Comparison of ENCODE assay signal across 26 cellular contexts in genomic region chr14:81459421-81459820, GRCh38. TPM values are rescaled to one million over a fixed set of nuclear protein-coding genes. Genes with fewer than 3 reads are reported as not detected.
DNase-seq lines count a peak whose midpoint lies in the region; ATAC-seq, FAIRE-seq and TF ChIP-seq lines count a peak whose summit lies in the region.
"Had no signal": no experiment of that assay in that cellular context is flagged by ENCODE, and none has a peak within 500 bp of the region (broad histone marks: within the 10 kb centered on the region; RNA-seq: fewer than 3 reads in every experiment).

No MANE protein-coding gene starts in this region.

- H2BK20ac ChIP-seq in IMR-90 (ENCODE audit: low read depth, low read length), result no peak overlapping the region

- H3K79me2 ChIP-seq in K562 (ENCODE audit: control insufficient read depth, insufficient read depth, low read length) (no peaks in the 10 kb centered on the region), HepG2 (ENCODE audit: insufficient read depth, low read length) (no peaks in the 10 kb centered on the region)

- POLR2A ChIA-PET in IMR-90 (lab: Charles Lee; ENCODE audit: unreplicated experiment) (no interaction called here), K562 (lab: Yijun Ruan, JAX) (interaction anchor here (0.9 kb wide), 1 partner anchor 238 kb away, joined by 4 read pairs; the partner anchor contains the start of gene GTF2A1), HepG2 (lab: Yijun Ruan, JAX) (interaction anchor here (1.6 to 1.9 kb wide), 2 partner anchors 239 to 240 kb away, joined by 4 to 5 read pairs; partner anchors contain the start of gene GTF2A1)

- ATAC-seq in IMR-90 (ENCODE audit: low read depth) (no peak), K562 (peak; percentile 28), HepG2 (peak; percentile 68), sciatic nerve (peak; percentile 9), esophagus mucosa (no peak), left lobe of liver (no peak), GM21717 (IDR thresholded peaks at IDR 0.05; ENCODE audit: unreplicated experiment) (no peak)
- ATAC-seq: left colon, Panc1 had no signal

- BruUV-seq in IMR-90 (replicated peaks; lab: Mats Ljungman, UMichigan) (no TSS peak), K562 (replicated peaks; lab: Mats Ljungman, UMichigan) (no TSS peak), HepG2 (replicated peaks; lab: Mats Ljungman, UMichigan) (no TSS peak)

- intact Hi-C loops in IMR-90 (cut with micrococcal nuclease) (no loop called here), K562 (cut with micrococcal nuclease) (no loop called here), HepG2 (cut with micrococcal nuclease; ENCODE audit: unreplicated experiment) (no loop called here), sciatic nerve (cut with DNase I) (no loop called here), esophagus squamous epithelium (cut with DNase I) (no loop called here)

- H3K23ac ChIP-seq in IMR-90 (ENCODE audit: low read depth, low read length), result 0 out of 2 replicates have a peak overlapping the region, but pooled peaks have one; percentile 20

- no peak overlapping the region for H2BK5ac ChIP-seq in IMR-90 (ENCODE audit: low read depth, low read length, poor library complexity, severe bottlenecking)

- H3K27ac ChIP-seq in IMR-90 (ENCODE audit: insufficient read depth, low read length) (no peak overlapping the region), K562 (ENCODE audit: extremely low read depth, low read depth, low read length) (no peak overlapping the region), HepG2 (ENCODE audit: extremely low read length, insufficient read depth, low read length) (no peak overlapping the region), esophagus squamous epithelium (peak overlapping the region in 1 of 4 donors; percentile 9)
- H3K27ac ChIP-seq: transverse colon had no signal

- in situ Hi-C loops in IMR-90 (cut with MboI; ENCODE audit: low sequenced_read_pairs), result no loop called here
- in situ Hi-C loops in K562 (cut with MboI), result loop anchor here (25.0 kb wide), 1 partner anchor 472 kb away; no protein-coding TSS in a partner anchor
- in situ Hi-C loops in HepG2 (cut with HindIII; ENCODE audit: extremely low pct_ligation_motif_present, low pct_unique_long_range_greater_than_20kb), result no loop called here

- dilution Hi-C loops in IMR-90 (cut with HindIII; ENCODE audit: low sequenced_read_pairs, unreplicated experiment), result no loop called here

- no peak overlapping the region for H4K91ac ChIP-seq in IMR-90 (ENCODE audit: insufficient read depth, low read depth, low read length)

- H2BK15ac ChIP-seq in IMR-90 (ENCODE audit: low read depth, low read length), result no peak overlapping the region

- CTCF ChIA-PET in IMR-90 (lab: Yijun Ruan, JAX) (no interaction called here), K562 (lab: Yijun Ruan, JAX; ENCODE audit: low intra/inter-chr PET ratio) (no interaction called here), HepG2 (lab: Yijun Ruan, JAX; ENCODE audit: low intra/inter-chr PET ratio, low total read pairs) (no interaction called here)

- H4K8ac ChIP-seq in IMR-90 (ENCODE audit: low read depth in 2 of 2, low read length in 2 of 2), result no peak overlapping the region

- no peak overlapping the region for H2AK9ac ChIP-seq in IMR-90 (replicated peaks; ENCODE audit: low read depth, low read length, poor library complexity)

- no peak overlapping the region for H3K4me2 ChIP-seq in IMR-90 (ENCODE audit: low read depth, low read length)
- no peak overlapping the region for H3K4me2 ChIP-seq in K562 (ENCODE audit: insufficient read depth, low read length)
- H3K4me2 ChIP-seq in HepG2 (ENCODE audit: low read depth, low read length), result peak overlapping the region; percentile 61

- H3K4ac ChIP-seq in IMR-90 (ENCODE audit: low read depth, low read length), result no peak overlapping the region

- no peak overlapping the region for H2AK5ac ChIP-seq in IMR-90 (ENCODE audit: low read depth, low read length)

- TF ChIP-seq RAD21 in IMR-90 (IDR thresholded peaks at IDR 0.05; ENCODE audit: low read length), result no peak
- no peak for TF ChIP-seq RAD21 in K562 (CRISPR knock-in tag; conservative IDR thresholded peaks at IDR 0.05 in 1 of 2, IDR thresholded peaks at IDR 0.05 in 1 of 2)
- no peak for TF ChIP-seq RAD21 in HepG2 (CRISPR knock-in tag; IDR thresholded peaks at IDR 0.05)

- H3K79me1 ChIP-seq in IMR-90 (ENCODE audit: low read depth in 1 of 2, low read length in 2 of 2), result no peaks in the 10 kb centered on the region

- H3K56ac ChIP-seq in IMR-90 (ENCODE audit: extremely low read depth, insufficient read depth, low read length), result no peak overlapping the region

- no peak overlapping the region for H3K18ac ChIP-seq in IMR-90 (ENCODE audit: low read depth, low read length)

- H2BK120ac ChIP-seq in IMR-90 (ENCODE audit: low read depth, low read length), result no peak overlapping the region

- H3K9me1 ChIP-seq in IMR-90 (ENCODE audit: insufficient read depth, low read length) (no peaks in the 10 kb centered on the region), K562 (ENCODE audit: control insufficient read depth, insufficient read depth, low read length) (no peaks in the 10 kb centered on the region)

- H2AFZ ChIP-seq in IMR-90 (replicated peaks; ENCODE audit: low read length, poor library complexity) (peak overlapping the region; percentile 37), K562 (ENCODE audit: low read depth, low read length) (peak overlapping the region; percentile 82), HepG2 (ENCODE audit: low read length) (peak overlapping the region; percentile 90)

- DNase-seq in IMR-90 (no peak), K562 (ENCODE audit: extremely low read depth in 1 of 4, low spot score in 3 of 4) (no peak), HepG2 (ENCODE audit: low spot score) (no peak), sciatic nerve (ENCODE audit: low spot score) (no peak), esophagus squamous epithelium (lab: John Stamatoyannopoulos, UW) (no peak), left lobe of liver (ENCODE audit: low spot score) (no peak)
- DNase-seq: activated CD4-positive, alpha-beta memory T cell treated with anti-CD3 and anti-CD28 coated beads, Interleukin-2, amount 10 ng/mL, durations not matched to agents 7 days and 5 days; activated CD4-positive, alpha-beta T cell treated with anti-CD3 and anti-CD28 coated beads for 1 hour; activated CD8-positive, alpha-beta memory T cell treated with anti-CD3 and anti-CD28 coated beads, Interleukin-2, amount 50 U/mL, for 4 hours; activated naive CD4-positive, alpha-beta T cell; central memory CD4-positive, alpha-beta T cell; COR-L47; dermis blood vessel endothelial cell; left colon; NCI-H1092 treated with DMSO at 0.1 percent for 48 hours; NCI-H187; NCI-H2171; NCI-H510A; SHP77 treated with DMSO at 0.1 percent for 48 hours; stimulated activated CD4-positive, alpha-beta T cell treated with anti-CD3 and anti-CD28 coated beads, Interleukin-4, amount 100 ng/mL, for 4 hours; transverse colon had no signal

- H4K20me1 ChIP-seq in IMR-90 (ENCODE audit: insufficient read depth, low read length), result no peaks in the 10 kb centered on the region
- H4K20me1 ChIP-seq in K562 (replicated peaks; ENCODE audit: control insufficient read depth, insufficient read depth, low read length), result no peaks in the 10 kb centered on the region
- no peaks in the 10 kb centered on the region for H4K20me1 ChIP-seq in HepG2 (ENCODE audit: insufficient read depth, low read length)

- H3K9me3 ChIP-seq in IMR-90 (ENCODE audit: control insufficient read depth, insufficient read depth, low read length), result no peaks in the 10 kb centered on the region
- no peaks in the 10 kb centered on the region for H3K9me3 ChIP-seq in K562 (replicated peaks; ENCODE audit: control insufficient read depth, insufficient read depth, low read depth, low read length)
- H3K9me3 ChIP-seq in HepG2 (ENCODE audit: low read length), result no peaks in the 10 kb centered on the region
- no peaks in the 10 kb centered on the region for H3K9me3 ChIP-seq in esophagus squamous epithelium
- H3K9me3 ChIP-seq: transverse colon had no signal

- WGBS in IMR-90 (ENCODE audit: extremely low coverage in 2 of 2, insufficient read length in 1 of 2), 2 experiments, result 60% methylated on average over 1 of the region's 5 CpGs; no CpG with 5 or more reads in 1 of the 2 experiments
- WGBS in K562 (ENCODE audit: insufficient coverage, low coverage, missing lambda C conversion rate), result 62% methylated on average over 4 of the region's 5 CpGs
- WGBS in HepG2 (ENCODE audit: low lambda C conversion rate), result 12% methylated on average over 5 of the region's 5 CpGs
- WGBS in esophagus squamous epithelium, 2 donors, result 64 to 81% methylated on average over 3 to 5 of the region's 5 CpGs

- TF ChIP-seq EP300 in K562 (IDR thresholded peaks at IDR 0.05; ENCODE audit: low read length) (no peak), HepG2 (IDR thresholded peaks at IDR 0.05; ENCODE audit: low read depth in 2 of 2, low read length in 2 of 2) (no peak), HepG2 (CRISPR knock-in tag; IDR thresholded peaks at IDR 0.05; ENCODE audit: borderline replicate concordance) (no peak)

- no peak for TF ChIP-seq POLR2A in IMR-90 (IDR thresholded peaks at IDR 0.05; ENCODE audit: low read depth, low read length)
- TF ChIP-seq POLR2A in K562 (conservative IDR thresholded peaks at IDR 0.05), result no peak
- TF ChIP-seq POLR2A in HepG2 (IDR thresholded peaks at IDR 0.05; ENCODE audit: insufficient read depth in 1 of 2, low read depth in 2 of 2, low read length in 2 of 2), result no peak
- no peak for TF ChIP-seq POLR2A in esophagus squamous epithelium (IDR thresholded peaks at IDR 0.05)

- no peak for FAIRE-seq in K562 (lab: Jason Lieb, UNC)
- peak; percentile 47 for FAIRE-seq in HepG2 (lab: Jason Lieb, UNC)
- FAIRE-seq: frontal cortex had no signal

- TF ChIP-seq CTCF in IMR-90 (conservative IDR thresholded peaks at IDR 0.05; ENCODE audit: low read depth, low read length), result no peak
- TF ChIP-seq CTCF in K562 (IDR thresholded peaks at IDR 0.05 in 2 of 3, conservative IDR thresholded peaks at IDR 0.05 in 1 of 3; ENCODE audit: insufficient read depth in 2 of 3, low read depth in 1 of 3, low read length in 3 of 3), result no peak
- no peak for TF ChIP-seq CTCF in HepG2 (CRISPR knock-in tag; IDR thresholded peaks at IDR 0.05)
- TF ChIP-seq CTCF in esophagus squamous epithelium (IDR thresholded peaks at IDR 0.05), result no peak

- H3K4me3 ChIP-seq in IMR-90 (ENCODE audit: insufficient read depth, low read depth, low read length) (no peak overlapping the region), K562 (no peak overlapping the region), HepG2 (replicated peaks in 1 of 3; ENCODE audit: insufficient read depth in 1 of 3, low read depth in 2 of 3, low read length in 3 of 3) (peak overlapping the region in 2 of 3 experiments; percentile 10 to 32; a peak in 2 of 6 replicates), esophagus squamous epithelium (no peak overlapping the region)
- H3K4me3 ChIP-seq: transverse colon had no signal

- H3K9ac ChIP-seq in IMR-90 (ENCODE audit: low read depth, low read length) (no peak overlapping the region), K562 (ENCODE audit: insufficient read depth in 1 of 2, low read depth in 2 of 2, low read length in 2 of 2) (no peak overlapping the region), HepG2 (ENCODE audit: insufficient read depth, low read depth, low read length) (peak overlapping the region; percentile 17; the same call in 1 of the 2 replicates)

- H3K4me1 ChIP-seq in IMR-90 (ENCODE audit: control insufficient read depth, insufficient read depth, low read length) (no peaks in the 10 kb centered on the region), K562 (replicated peaks in 1 of 2; ENCODE audit: control insufficient read depth in 2 of 2, insufficient read depth in 2 of 2, low read length in 2 of 2) (no peaks in the 10 kb centered on the region), HepG2 (ENCODE audit: insufficient read depth, low read length) (peaks cover 38% of the 10 kb centered on the region), esophagus squamous epithelium (peaks cover 0 to 7% (median 0%) of the 10 kb centered on the region in 3 donors)

- no peaks in the 10 kb centered on the region; the same call in 1 of the 2 replicates for H3K27me3 ChIP-seq in IMR-90 (ENCODE audit: control insufficient read depth, insufficient read depth, low read length)
- no peaks in the 10 kb centered on the region for H3K27me3 ChIP-seq in K562 (ENCODE audit: control insufficient read depth in 2 of 2, insufficient read depth in 2 of 2, low read length in 2 of 2)
- H3K27me3 ChIP-seq in HepG2 (ENCODE audit: control insufficient read depth in 1 of 2, insufficient read depth in 2 of 2, low read length in 2 of 2), result no peaks in the 10 kb centered on the region
- no peaks in the 10 kb centered on the region for H3K27me3 ChIP-seq in esophagus squamous epithelium
- H3K27me3 ChIP-seq: transverse colon had no signal

- no peak overlapping the region for H4K5ac ChIP-seq in IMR-90 (ENCODE audit: low read depth, low read length)

- H3K36me3 ChIP-seq in IMR-90 (ENCODE audit: control insufficient read depth, insufficient read depth, low read length) (no peaks in the 10 kb centered on the region), K562 (ENCODE audit: control insufficient read depth, insufficient read depth, low read length) (no peaks in the 10 kb centered on the region), HepG2 (replicated peaks in 1 of 2; ENCODE audit: control insufficient read depth in 1 of 2, insufficient read depth in 2 of 2, low read length in 2 of 2) (no peaks in the 10 kb centered on the region), esophagus squamous epithelium (no peaks in the 10 kb centered on the region)
- H3K36me3 ChIP-seq: transverse colon had no signal

- no peak overlapping the region for H3K14ac ChIP-seq in IMR-90 (replicated peaks; ENCODE audit: low read depth, low read length)

RNA-seq across cellular contexts. Expression of gene STON2, which starts 59.3 kb away (rescaled TPM):
- total RNA-seq in IMR-90 (2012; rRNA removed) (not detected in 2 replicates), K562 (2014; rRNA removed) (54.6 and 61.6 TPM in 2 replicates), K562 (2014; rRNA removed; fragmentation: Illumina TruSeq; extraction: Trizol) (90.6 and 106 TPM in 2 replicates), K562 (2015; rRNA removed; fragmentation: Illumina TruSeq; extraction: Trizol) (68.5 and 69.6 TPM in 2 replicates), K562 (2021) (89.4 and 99.3 TPM in 2 replicates), HepG2 (2016; rRNA removed; fragmentation: Illumina TruSeq; extraction: Trizol) (11.0 and 13.8 TPM in 2 replicates), sciatic nerve (54.4 TPM), esophagus squamous epithelium (10 to 100 TPM; 58.7 to 71.6 (median 67.1) TPM), esophagus mucosa (54.0 TPM), left lobe of liver (6.3 TPM)
- polyA plus RNA-seq in IMR-90 (2012; rRNA removed) (not detected in 2 replicates), K562 (2011; rRNA removed) (53.5 and 54.6 TPM in 2 replicates), K562 (2014; fragmentation: Illumina TruSeq; extraction: Trizol) (24.1 and 24.8 TPM in 2 replicates), K562 (2014; fragmentation: Nextera tagmentation; extraction: Ambion mirVana) (10 to 100 TPM in 1 of 2 experiments, 1 to 10 TPM in 1; 7.8 to 30.2 TPM), K562 (2014; rRNA removed) (20.2 and 24.9 TPM in 2 replicates), HepG2 (2011; rRNA removed) (2.1 and 2.4 TPM in 2 replicates)
- polyA plus RNA-seq in IMR-90 (2012; cell fraction: cytosol; rRNA removed), result not detected in 2 replicates
- not detected in 2 replicates for polyA plus RNA-seq in IMR-90 (2012; cell fraction: nucleus; rRNA removed; ENCODE audit: low replicate concordance)
- 206 and 247 TPM in 2 replicates for total RNA-seq in K562 (2011; cell fraction: chromatin; rRNA removed; ENCODE audit: low replicate concordance)
- 93.6 and 103 TPM in 2 replicates for total RNA-seq in K562 (2011; cell fraction: nucleolus; rRNA removed)
- total RNA-seq in K562 (2011; cell fraction: nucleoplasm; rRNA removed), result 120 and 144 TPM in 2 replicates
- 28.3 and 33.4 TPM in 2 replicates for polyA plus RNA-seq in K562 (2011; cell fraction: cytosol; rRNA removed)
- 48.4 and 72.1 TPM in 2 replicates for polyA plus RNA-seq in K562 (2011; cell fraction: nucleus; rRNA removed)
- polyA plus RNA-seq in K562 (2012), result 18.9 and 21.5 TPM in 2 replicates
- polyA minus RNA-seq in K562 (2011; rRNA and poly(A)+ RNA removed), result 207 and 259 TPM in 2 replicates
- 91.1 and 132 TPM in 2 replicates for polyA minus RNA-seq in K562 (2011; cell fraction: cytosol; rRNA and poly(A)+ RNA removed)
- polyA minus RNA-seq in K562 (2011; cell fraction: nucleus; rRNA and poly(A)+ RNA removed), result 127 and 151 TPM in 2 replicates
- 1.8 and 2.0 TPM in 2 replicates for total RNA-seq in HepG2 (2016; cell fraction: cytosol; rRNA removed; fragmentation: Illumina TruSeq; extraction: Trizol; ENCODE audit: low read depth)
- total RNA-seq in HepG2 (2016; cell fraction: insoluble cytoplasmic fraction; rRNA removed; fragmentation: Illumina TruSeq; extraction: Trizol), result 10.5 and 13.2 TPM in 2 replicates
- 3.1 and 3.8 TPM in 2 replicates for total RNA-seq in HepG2 (2016; cell fraction: membrane; rRNA removed; fragmentation: Illumina TruSeq; extraction: Trizol)
- total RNA-seq in HepG2 (2016; cell fraction: nucleus; rRNA removed; fragmentation: Illumina TruSeq; extraction: Trizol), result 12.7 and 16.5 TPM in 2 replicates
- 0.71 and 1.6 TPM in 2 replicates for polyA plus RNA-seq in HepG2 (2011; cell fraction: cytosol; rRNA removed)
- polyA plus RNA-seq in HepG2 (2011; cell fraction: nucleus; rRNA removed), result 2.0 and 3.8 TPM in 2 replicates
- polyA plus RNA-seq in HepG2 (2012), result 1.3 and 1.6 TPM in 2 replicates
- polyA plus RNA-seq in HepG2 (2016; cell fraction: cytosol; fragmentation: Illumina TruSeq; extraction: Trizol; ENCODE audit: low read depth), result 0.23 and 0.43 TPM in 2 replicates
- polyA plus RNA-seq in HepG2 (2016; cell fraction: insoluble cytoplasmic fraction; fragmentation: Illumina TruSeq; extraction: Trizol; ENCODE audit: low read depth), result 2.4 TPM in 2 replicates
- 0.57 and 0.77 TPM in 2 replicates for polyA plus RNA-seq in HepG2 (2016; cell fraction: membrane; fragmentation: Illumina TruSeq; extraction: Trizol; ENCODE audit: low read depth)
- polyA plus RNA-seq in HepG2 (2016; cell fraction: nucleus; fragmentation: Illumina TruSeq; extraction: Trizol; ENCODE audit: insufficient read depth, low read depth), result 2.7 and 4.2 TPM in 2 replicates
- polyA minus RNA-seq in HepG2 (2011; rRNA and poly(A)+ RNA removed; ENCODE audit: low replicate concordance), result 15.1 and 91.4 TPM in 2 replicates
- 6.2 and 6.7 TPM in 2 replicates for polyA minus RNA-seq in HepG2 (2011; cell fraction: cytosol; rRNA and poly(A)+ RNA removed)
- 14.8 and 17.2 TPM in 2 replicates for polyA minus RNA-seq in HepG2 (2011; cell fraction: nucleus; rRNA and poly(A)+ RNA removed)
- polyA plus RNA-seq: BJ had no signal

Comparison
In these comparisons a context has a peak if more than half of its experiments do, and no peak if none do; other contexts are left out.
1. ATAC-seq: peak in K562 (single experiment), HepG2 (single experiment) and sciatic nerve (single experiment); none in IMR-90 (single experiment), esophagus mucosa (single experiment), left lobe of liver (single experiment) and GM21717 (single experiment).
2. H2AFZ ChIP-seq: peak in every context shown above with its lines; median percentile 90 in HepG2; 82 in K562; 37 in IMR-90.
3. H3K4me3 ChIP-seq: peak in HepG2 (2 of 3); none in IMR-90 (single experiment), K562 (single experiment) and esophagus squamous epithelium (0 of 4).